In the genomic region with DNA sequence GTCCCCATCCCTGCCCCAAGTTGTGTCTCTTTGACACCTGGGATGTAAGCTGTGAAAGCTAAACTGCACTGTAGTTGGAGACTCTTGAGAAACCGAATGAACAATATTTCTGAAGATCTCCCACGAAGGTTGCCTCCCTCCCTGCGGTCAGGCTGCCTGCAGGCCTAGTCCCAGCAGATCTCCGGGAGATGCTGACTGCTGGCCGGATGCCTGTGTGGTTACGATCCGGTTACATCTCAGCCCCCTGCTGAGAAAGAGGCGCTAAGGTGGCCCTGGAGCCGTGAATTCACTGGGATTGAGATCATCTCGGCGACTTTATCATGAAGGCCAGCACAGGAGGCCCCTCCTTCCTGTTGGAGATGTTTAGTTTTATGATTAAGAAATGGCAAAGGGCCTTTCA, we compare ENCODE assay signal across 13 cellular contexts.
DNase-seq lines count a peak whose midpoint lies in the region; ATAC-seq, FAIRE-seq and TF ChIP-seq lines count a peak whose summit lies in the region.
"Had no signal": no experiment of that assay in that cellular context is flagged by ENCODE, and none has a peak within 500 bp of the region (broad histone marks: within the 10 kb centered on the region; RNA-seq: fewer than 3 reads in every experiment).

No MANE protein-coding gene starts in this region.

- intact Hi-C loops in Right ventricle myocardium inferior (cut with DNase I) = no loop called here
- intact Hi-C loops in lower lobe of right lung (cut with DNase I) = no loop called here
- intact Hi-C loops in Calu3 (cut with micrococcal nuclease; ENCODE audit: unreplicated experiment) = no loop called here

- no peak overlapping the region for H3K4me3 Mint-ChIP-seq in Calu3 (ENCODE audit: low read depth, unreplicated experiment)
- H3K4me3 Mint-ChIP-seq: B cell, type B pancreatic cell had no signal

- peak overlapping the region; percentile 23 for H3K27ac ChIP-seq in cardiac muscle cell
- peak overlapping the region in 1 of 2 experiments; percentile 67; a peak in 2 of 4 replicates for H3K27ac ChIP-seq in SK-N-SH (ENCODE audit: low read depth in 2 of 2, low read length in 1 of 2)
- H3K27ac ChIP-seq in lower lobe of right lung = no peak overlapping the region

- CTCF ChIA-PET in SK-N-SH (lab: Yijun Ruan, JAX) (no interaction called here), Calu3 (lab: Charles Lee) (no interaction called here)

- ATAC-seq in Right ventricle myocardium inferior = no peak
- no peak for ATAC-seq in HG02571 (IDR thresholded peaks at IDR 0.05; ENCODE audit: unreplicated experiment)
- ATAC-seq in lower lobe of right lung = no peak

- POLR2A ChIA-PET in SK-N-SH (lab: Yijun Ruan, JAX) = no interaction called here

- peaks cover 9% of the 10 kb centered on the region for H3F3A ChIP-seq in SK-N-SH (replicated peaks; ENCODE audit: insufficient read depth)

- H3K36me3 ChIP-seq in cardiac muscle cell (no peaks in the 10 kb centered on the region), SK-N-SH (replicated peaks in 1 of 2; ENCODE audit: control insufficient read depth in 1 of 2, insufficient read depth in 2 of 2, low read length in 1 of 2) (no peaks in the 10 kb centered on the region), lower lobe of right lung (no peaks in the 10 kb centered on the region)

- FAIRE-seq in urothelium cell line (lab: Jason Lieb, UNC) = no peak
- FAIRE-seq: bronchial epithelial cell had no signal

- H3K9me2 ChIP-seq in SK-N-SH = no peaks in the 10 kb centered on the region

- H3K4me1 Mint-ChIP-seq in Calu3 (ENCODE audit: low read depth, unreplicated experiment) = peaks cover 27% of the 10 kb centered on the region

- H3K27me3 Mint-ChIP-seq in Calu3 (ENCODE audit: unreplicated experiment) = no peaks in the 10 kb centered on the region
- H3K27me3 Mint-ChIP-seq: B cell, type B pancreatic cell had no signal

- no peak for TF ChIP-seq RAD21 in SK-N-SH (IDR thresholded peaks at IDR 0.05; ENCODE audit: low read length)

- H3K79me2 ChIP-seq in SK-N-SH (ENCODE audit: insufficient read depth) = no peaks in the 10 kb centered on the region

- peaks cover 5% of the 10 kb centered on the region for H3K36me3 Mint-ChIP-seq in Calu3 (ENCODE audit: insufficient read depth, unreplicated experiment)
- H3K36me3 Mint-ChIP-seq: type B pancreatic cell had no signal

- TF ChIP-seq EP300 in SK-N-SH (IDR thresholded peaks at IDR 0.05; ENCODE audit: borderline replicate concordance in 1 of 2, low read depth in 1 of 2, low read length in 1 of 2) = peak in 1 of 2 experiments; percentile 92; a peak in 2 of 4 replicates

- H3K4me1 ChIP-seq in cardiac muscle cell (ENCODE audit: low read depth) (peaks cover 39% of the 10 kb centered on the region), SK-N-SH (ENCODE audit: control insufficient read depth in 1 of 2, insufficient read depth in 2 of 2, low read depth in 1 of 2, low read length in 1 of 2) (peaks cover 17 to 32% of the 10 kb centered on the region in 2 experiments; a peak in 3 of 4 replicates), lower lobe of right lung (peaks cover 21% of the 10 kb centered on the region)

- H3K4me3 ChIP-seq in cardiac muscle cell = no peak overlapping the region
- no peak overlapping the region for H3K4me3 ChIP-seq in SK-N-SH (ENCODE audit: low read depth in 2 of 2, low read length in 1 of 2)
- no peak overlapping the region for H3K4me3 ChIP-seq in fibroblast of the aortic adventitia (ENCODE audit: low read depth, low read length)
- no peak overlapping the region for H3K4me3 ChIP-seq in lower lobe of right lung

- no peaks in the 10 kb centered on the region for H4K20me1 ChIP-seq in SK-N-SH (ENCODE audit: insufficient read depth)

- DNase-seq in cardiac muscle cell (ENCODE audit: low read depth in 1 of 2, low spot score in 1 of 2) (peak in 1 of 2 donors; percentile 99), Right ventricle myocardium inferior (ENCODE audit: missing footprints) (no peak), SK-N-SH (no peak), fibroblast of the aortic adventitia (ENCODE audit: low read depth) (peak; percentile 70), urothelium cell line (ENCODE audit: low spot score) (peak; percentile 49), lower lobe of right lung (no peak), Calu3 (no peak)
- DNase-seq: activated CD4-positive, alpha-beta T cell treated with anti-CD3 and anti-CD28 coated beads for 1 hour; NCI-H1092 had no signal

- no TSS peak for BruUV-seq in Calu3 (replicated peaks; lab: Mats Ljungman, UMichigan)

- no peaks in the 10 kb centered on the region for H3K9me3 Mint-ChIP-seq in Calu3 (ENCODE audit: low read depth, unreplicated experiment)
- H3K9me3 Mint-ChIP-seq: type B pancreatic cell had no signal

- H3K4me2 ChIP-seq in SK-N-SH = peak overlapping the region; percentile 58

- H3K27me3 ChIP-seq in cardiac muscle cell = no peaks in the 10 kb centered on the region
- no peaks in the 10 kb centered on the region for H3K27me3 ChIP-seq in SK-N-SH (ENCODE audit: insufficient read depth)
- no peaks in the 10 kb centered on the region for H3K27me3 ChIP-seq in lower lobe of right lung (ENCODE audit: low read depth)

- H3K9ac ChIP-seq in SK-N-SH = peak overlapping the region; percentile 27

- TF ChIP-seq CTCF in cardiac muscle cell (IDR thresholded peaks at IDR 0.05; ENCODE audit: low read depth, low read length) = no peak
- TF ChIP-seq CTCF in SK-N-SH (IDR thresholded peaks at IDR 0.05) = no peak
- TF ChIP-seq CTCF in fibroblast of the aortic adventitia (IDR thresholded peaks at IDR 0.05; ENCODE audit: insufficient read depth, low read length) = no peak
- TF ChIP-seq CTCF in lower lobe of right lung (IDR thresholded peaks at IDR 0.05) = no peak
- no peak for TF ChIP-seq CTCF in Calu3 (IDR thresholded peaks at IDR 0.05; ENCODE audit: unreplicated experiment)

- H2AFZ ChIP-seq in SK-N-SH (ENCODE audit: low read depth) = no peak overlapping the region

- H3K9me3 ChIP-seq in cardiac muscle cell (ENCODE audit: low read depth) (no peaks in the 10 kb centered on the region), SK-N-SH (no peaks in the 10 kb centered on the region), lower lobe of right lung (no peaks in the 10 kb centered on the region)

- WGBS in SK-N-SH (ENCODE audit: low lambda C conversion rate) = 48% methylated on average over 11 of the region's 11 CpGs

- H3K27ac Mint-ChIP-seq in Calu3 (ENCODE audit: unreplicated experiment) = no peak overlapping the region
- H3K27ac Mint-ChIP-seq: B cell, type B pancreatic cell had no signal

TF ChIP-seq in SK-N-SH, 30 proteins besides CTCF, POLR2A, EP300 and RAD21 (continues in another document):
- no peak for TF ChIP-seq MXI1 (IDR thresholded peaks at IDR 0.05; ENCODE audit: low read depth, low read length)
- peak; percentile 37; the same call in 1 of the 2 replicates for TF ChIP-seq FOXM1 (IDR thresholded peaks at IDR 0.05; ENCODE audit: low read depth)
- TF ChIP-seq, protein P1, sequence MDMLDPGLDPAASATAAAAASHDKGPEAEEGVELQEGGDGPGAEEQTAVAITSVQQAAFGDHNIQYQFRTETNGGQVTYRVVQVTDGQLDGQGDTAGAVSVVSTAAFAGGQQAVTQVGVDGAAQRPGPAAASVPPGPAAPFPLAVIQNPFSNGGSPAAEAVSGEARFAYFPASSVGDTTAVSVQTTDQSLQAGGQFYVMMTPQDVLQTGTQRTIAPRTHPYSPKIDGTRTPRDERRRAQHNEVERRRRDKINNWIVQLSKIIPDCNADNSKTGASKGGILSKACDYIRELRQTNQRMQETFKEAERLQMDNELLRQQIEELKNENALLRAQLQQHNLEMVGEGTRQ (IDR thresholded peaks at IDR 0.05; ENCODE audit: borderline replicate concordance, low read depth, low read length) = no peak
- TF ChIP-seq CHD2 (IDR thresholded peaks at IDR 0.05; ENCODE audit: low read length, partially characterized antibody) = no peak
- no peak for TF ChIP-seq ELF1 (IDR thresholded peaks at IDR 0.05)
- TF ChIP-seq, protein P2, sequence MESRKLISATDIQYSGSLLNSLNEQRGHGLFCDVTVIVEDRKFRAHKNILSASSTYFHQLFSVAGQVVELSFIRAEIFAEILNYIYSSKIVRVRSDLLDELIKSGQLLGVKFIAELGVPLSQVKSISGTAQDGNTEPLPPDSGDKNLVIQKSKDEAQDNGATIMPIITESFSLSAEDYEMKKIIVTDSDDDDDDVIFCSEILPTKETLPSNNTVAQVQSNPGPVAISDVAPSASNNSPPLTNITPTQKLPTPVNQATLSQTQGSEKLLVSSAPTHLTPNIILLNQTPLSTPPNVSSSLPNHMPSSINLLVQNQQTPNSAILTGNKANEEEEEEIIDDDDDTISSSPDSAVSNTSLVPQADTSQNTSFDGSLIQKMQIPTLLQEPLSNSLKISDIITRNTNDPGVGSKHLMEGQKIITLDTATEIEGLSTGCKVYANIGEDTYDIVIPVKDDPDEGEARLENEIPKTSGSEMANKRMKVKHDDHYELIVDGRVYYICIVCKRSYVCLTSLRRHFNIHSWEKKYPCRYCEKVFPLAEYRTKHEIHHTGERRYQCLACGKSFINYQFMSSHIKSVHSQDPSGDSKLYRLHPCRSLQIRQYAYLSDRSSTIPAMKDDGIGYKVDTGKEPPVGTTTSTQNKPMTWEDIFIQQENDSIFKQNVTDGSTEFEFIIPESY (IDR thresholded peaks at IDR 0.05; ENCODE audit: borderline replicate concordance, low read depth) = peak; percentile 82; the same call in 1 of the 2 replicates
- peak; percentile 67; the same call in 1 of the 2 replicates for TF ChIP-seq FOSL2 (IDR thresholded peaks at IDR 0.05; ENCODE audit: borderline replicate concordance, low read depth)

Comparison
In these comparisons a context has a peak if more than half of its experiments do, and no peak if none do; other contexts are left out.
1. DNase-seq: peak in fibroblast of the aortic adventitia (single experiment) and urothelium cell line (single experiment); none in Right ventricle myocardium inferior (single experiment), SK-N-SH (single experiment), lower lobe of right lung (single experiment) and Calu3 (single experiment).